ENCODE assay signal across 16 cellular contexts in the genomic region with DNA sequence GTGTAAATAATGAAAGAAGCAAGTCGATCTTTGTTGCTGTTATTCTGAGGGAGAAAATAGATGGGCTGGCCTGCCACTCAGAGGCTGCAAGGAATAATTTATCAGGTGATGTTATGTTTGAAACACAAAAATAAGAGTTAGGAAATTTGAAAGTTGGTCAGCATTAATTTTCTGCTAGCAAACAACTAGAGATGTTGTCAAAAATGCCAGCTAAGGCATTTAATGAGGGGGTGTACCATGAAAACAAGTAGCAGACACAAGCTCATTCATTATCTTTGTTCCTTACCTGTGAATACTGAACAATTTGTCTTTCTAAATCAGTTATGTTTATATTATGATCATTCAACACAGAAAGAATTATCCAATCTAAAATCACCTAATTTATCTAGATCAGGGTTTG.
"Had no signal": no experiment of that assay in that cellular context is flagged by ENCODE, and none has a peak within 500 bp of the region (broad histone marks: within the 10 kb centered on the region; RNA-seq: fewer than 3 reads in every experiment).

No MANE protein-coding gene starts in this region.

- H3K36me3 ChIP-seq: colonic mucosa, esophagus squamous epithelium, gastrocnemius medialis, sigmoid colon, tibial nerve had no signal

- H3K4me1 ChIP-seq: colonic mucosa, gastrocnemius medialis, psoas muscle, sigmoid colon had no signal

- H3K4me3 Mint-ChIP-seq: mesothelial cell of epicardium; natural killer cell; stimulated activated naive B cell treated with anti-CD40 and anti-IgM and Interleukin-4, amounts not matched to agents 10 μg/mL and 1 μg/mL and 100 μg/mL, for 72 hours; stimulated activated naive CD8-positive, alpha-beta T cell treated with anti-CD3 and anti-CD28 coated beads, Interleukin-15, amount 100 ng/mL, for 72 hours had no signal

- ATAC-seq: gastrocnemius medialis; left lobe of liver; natural killer cell; psoas muscle; stimulated activated naive B cell treated with anti-CD40 and anti-IgM and Interleukin-4, amounts not matched to agents 10 μg/mL and 1 μg/mL and 100 μg/mL, for 72 hours; stimulated activated naive CD8-positive, alpha-beta T cell treated with anti-CD3 and anti-CD28 coated beads, Interleukin-15, amount 100 ng/mL, for 72 hours had no signal

- H3K27me3 ChIP-seq: colonic mucosa, esophagus squamous epithelium, gastrocnemius medialis, sigmoid colon, testis, tibial nerve had no signal

- H3K4me3 ChIP-seq: colonic mucosa, gastrocnemius medialis, psoas muscle, sigmoid colon, skin epidermis, testis, tibial nerve had no signal

- H3K27ac Mint-ChIP-seq: mesothelial cell of epicardium; natural killer cell; stimulated activated naive B cell treated with anti-CD40 and anti-IgM and Interleukin-4, amounts not matched to agents 10 μg/mL and 1 μg/mL and 100 μg/mL, for 72 hours; stimulated activated naive CD8-positive, alpha-beta T cell treated with anti-CD3 and anti-CD28 coated beads, Interleukin-15, amount 100 ng/mL, for 72 hours had no signal

- H3K36me3 Mint-ChIP-seq: stimulated activated naive B cell treated with anti-CD40 and anti-IgM and Interleukin-4, amounts not matched to agents 10 μg/mL and 1 μg/mL and 100 μg/mL, for 72 hours had no signal

- H3K27me3 Mint-ChIP-seq: stimulated activated naive B cell treated with anti-CD40 and anti-IgM and Interleukin-4, amounts not matched to agents 10 μg/mL and 1 μg/mL and 100 μg/mL, for 72 hours; stimulated activated naive CD8-positive, alpha-beta T cell treated with anti-CD3 and anti-CD28 coated beads, Interleukin-15, amount 100 ng/mL, for 72 hours had no signal

- H3K9me3 ChIP-seq: colonic mucosa, esophagus squamous epithelium, gastrocnemius medialis, psoas muscle, sigmoid colon, testis, tibial nerve had no signal

- H3K27ac ChIP-seq: colonic mucosa, esophagus squamous epithelium, gastrocnemius medialis, psoas muscle, skin epidermis, testis, tibial nerve had no signal

- DNase-seq: colonic mucosa; esophagus squamous epithelium; gastrocnemius medialis; islet precursor cell; natural killer cell; psoas muscle; sigmoid colon; stimulated activated CD4-positive, alpha-beta T cell treated with anti-CD3 and anti-CD28 coated beads, Interleukin-2, amount 100 ng/mL, for 24 hours; stimulated activated CD4-positive, alpha-beta T cell treated with anti-CD3 and anti-CD28 coated beads, Interleukin-4, amount 100 ng/mL, for 4 hours; stimulated activated naive B cell treated with anti-CD40 and anti-IgM and Interleukin-4, amounts not matched to agents 10 μg/mL and 1 μg/mL and 100 μg/mL, for 72 hours; stimulated activated naive CD8-positive, alpha-beta T cell treated with anti-CD3 and anti-CD28 coated beads, Interleukin-15, amount 100 ng/mL, for 72 hours had no signal

- H3K4me1 Mint-ChIP-seq: natural killer cell; stimulated activated naive B cell treated with anti-CD40 and anti-IgM and Interleukin-4, amounts not matched to agents 10 μg/mL and 1 μg/mL and 100 μg/mL, for 72 hours; stimulated activated naive CD8-positive, alpha-beta T cell treated with anti-CD3 and anti-CD28 coated beads, Interleukin-15, amount 100 ng/mL, for 72 hours had no signal
